Comparison of ENCODE assay signal across 1 cellular context in the genomic region with DNA sequence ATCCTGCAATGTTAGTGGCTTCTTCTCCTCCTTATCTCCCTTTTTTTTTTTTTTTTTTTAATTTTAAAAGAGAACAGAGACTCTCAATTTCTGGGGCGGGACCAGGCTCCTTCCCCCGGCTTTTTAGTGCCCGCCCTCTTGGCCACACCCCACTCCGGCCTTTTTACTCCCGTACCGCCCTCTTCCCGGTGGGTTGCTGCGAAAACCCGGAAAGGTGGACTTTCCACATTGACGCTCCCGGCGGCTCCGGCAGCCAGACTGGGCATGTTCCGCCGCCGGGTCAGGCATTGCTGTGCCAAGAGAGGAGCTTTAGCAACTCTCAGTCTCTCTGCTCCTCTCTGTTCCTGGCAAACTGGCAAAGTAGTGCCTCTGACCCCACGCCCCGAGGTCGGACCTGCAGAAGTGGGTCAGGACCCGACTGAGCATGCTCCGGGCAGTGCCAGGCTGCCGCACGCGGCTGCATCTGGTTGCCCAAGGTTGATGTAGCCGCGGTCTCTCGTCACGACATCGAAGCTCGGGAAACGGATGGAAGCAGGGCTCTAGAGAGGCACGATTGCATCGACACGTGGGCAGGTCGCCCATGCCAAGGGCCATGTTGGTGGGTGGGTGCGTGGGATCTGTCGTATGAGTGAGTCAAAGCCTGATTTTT.
A peak's percentile ranks its signal among the peaks of the same experiment; 100 is the strongest.
TF ChIP-seq lines count a peak whose summit lies in the region.

No MANE protein-coding gene starts in this region.

TF ChIP-seq in K562, 482 proteins besides CTCF, POLR2A, EP300 and RAD21 (continued from another document and continues in another):
- TF ChIP-seq, protein P1, sequence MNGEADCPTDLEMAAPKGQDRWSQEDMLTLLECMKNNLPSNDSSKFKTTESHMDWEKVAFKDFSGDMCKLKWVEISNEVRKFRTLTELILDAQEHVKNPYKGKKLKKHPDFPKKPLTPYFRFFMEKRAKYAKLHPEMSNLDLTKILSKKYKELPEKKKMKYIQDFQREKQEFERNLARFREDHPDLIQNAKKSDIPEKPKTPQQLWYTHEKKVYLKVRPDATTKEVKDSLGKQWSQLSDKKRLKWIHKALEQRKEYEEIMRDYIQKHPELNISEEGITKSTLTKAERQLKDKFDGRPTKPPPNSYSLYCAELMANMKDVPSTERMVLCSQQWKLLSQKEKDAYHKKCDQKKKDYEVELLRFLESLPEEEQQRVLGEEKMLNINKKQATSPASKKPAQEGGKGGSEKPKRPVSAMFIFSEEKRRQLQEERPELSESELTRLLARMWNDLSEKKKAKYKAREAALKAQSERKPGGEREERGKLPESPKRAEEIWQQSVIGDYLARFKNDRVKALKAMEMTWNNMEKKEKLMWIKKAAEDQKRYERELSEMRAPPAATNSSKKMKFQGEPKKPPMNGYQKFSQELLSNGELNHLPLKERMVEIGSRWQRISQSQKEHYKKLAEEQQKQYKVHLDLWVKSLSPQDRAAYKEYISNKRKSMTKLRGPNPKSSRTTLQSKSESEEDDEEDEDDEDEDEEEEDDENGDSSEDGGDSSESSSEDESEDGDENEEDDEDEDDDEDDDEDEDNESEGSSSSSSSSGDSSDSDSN (IDR thresholded peaks at IDR 0.05; ENCODE audit: borderline replicate concordance in 1 of 2, low read depth in 2 of 2, low read length in 2 of 2): peak in 1 of 2 experiments; percentile 75; a peak in 2 of 4 replicates
- TF ChIP-seq EWSR1 (IDR thresholded peaks at IDR 0.05; ENCODE audit: borderline replicate concordance, low read depth, partially characterized antibody) (no peak), ZFPM2 (CRISPR knock-in tag; IDR thresholded peaks at IDR 0.05) (no peak), ZNF384 (IDR thresholded peaks at IDR 0.05; ENCODE audit: low read depth, low read length) (peak; percentile 70), HDAC1 (IDR thresholded peaks at IDR 0.05) (0 out of 4 replicates have a peak, but pooled peaks of 1 of the 2 experiments have one; percentile 23), ATF1 (CRISPR knock-in tag; IDR thresholded peaks at IDR 0.05) (no peak), ATF1 (tag; IDR thresholded peaks at IDR 0.05) (peak; percentile 39; the same call in 1 of the 2 replicates), CXXC5 (CRISPR knock-in tag; IDR thresholded peaks at IDR 0.05) (peak; percentile 48), RCOR1 (IDR thresholded peaks at IDR 0.05; ENCODE audit: borderline replicate concordance in 1 of 2, low read depth in 2 of 2, low read length in 2 of 2) (peak in 1 of 2 experiments; percentile 46; a peak in 1 of 4 replicates), MTA1 (IDR thresholded peaks at IDR 0.05; ENCODE audit: borderline replicate concordance) (no peak), FOXM1 (IDR thresholded peaks at IDR 0.05; ENCODE audit: low read depth) (0 out of 2 replicates have a peak, but pooled peaks have one; percentile 42), FOXM1 (CRISPR knock-in tag; IDR thresholded peaks at IDR 0.05; ENCODE audit: low read depth) (0 out of 2 replicates have a peak, but pooled peaks have one; percentile 45), ESRRA (IDR thresholded peaks at IDR 0.05; ENCODE audit: borderline replicate concordance, low read depth) (0 out of 2 replicates have a peak, but pooled peaks have one; percentile 29), L3MBTL2 (IDR thresholded peaks at IDR 0.05) (peak; percentile 66), CTBP1 (IDR thresholded peaks at IDR 0.05; ENCODE audit: borderline replicate concordance) (peak; percentile 47; the same call in 1 of the 2 replicates), GABPA (tag; conservative IDR thresholded peaks at IDR 0.05; ENCODE audit: low read depth) (0 out of 2 replicates have a peak, but pooled peaks have one; percentile 18), KDM2B (CRISPR knock-in tag; IDR thresholded peaks at IDR 0.05) (0 out of 2 replicates have a peak, but pooled peaks have one; percentile 29), HNRNPLL (IDR thresholded peaks at IDR 0.05; ENCODE audit: low read depth, low read length, poor library complexity, severe bottlenecking) (peak; percentile 44), PURB (CRISPR knock-in tag; IDR thresholded peaks at IDR 0.05; ENCODE audit: low read depth) (no peak), XRCC5 (IDR thresholded peaks at IDR 0.05; ENCODE audit: low read depth, low read length) (peak; percentile 74; the same call in 1 of the 2 replicates), HCFC1 (IDR thresholded peaks at IDR 0.05; ENCODE audit: low read depth, low read length) (peak; percentile 29; the same call in 1 of the 2 replicates), MAZ (CRISPR knock-in tag; conservative IDR thresholded peaks at IDR 0.05 in 1 of 2, IDR thresholded peaks at IDR 0.05 in 1 of 2) (peak; percentile 86 to 95), BCOR (IDR thresholded peaks at IDR 0.05) (0 out of 2 replicates have a peak, but pooled peaks have one; percentile 18), YY1 (IDR thresholded peaks at IDR 0.05; ENCODE audit: borderline replicate concordance in 1 of 3, control insufficient read depth in 1 of 3, extremely low read depth in 1 of 3, insufficient read depth in 3 of 3, insufficient read length in 1 of 3, insufficient replicate concordance in 2 of 3, low read depth in 1 of 3, low read length in 2 of 3) (peak in 1 of 3 experiments; percentile 26), MTA2 (IDR thresholded peaks at IDR 0.05; ENCODE audit: low read depth) (no peak), NR2F6 (CRISPR knock-in tag; IDR thresholded peaks at IDR 0.05) (no peak), CBX2 (IDR thresholded peaks at IDR 0.05; ENCODE audit: insufficient read depth, low read length, poor library complexity, severe bottlenecking) (no peak), MTA3 (IDR thresholded peaks at IDR 0.05; ENCODE audit: borderline replicate concordance) (peak; percentile 52; the same call in 1 of the 2 replicates), NCOA4 (IDR thresholded peaks at IDR 0.05; ENCODE audit: partially characterized antibody) (no peak), NR2C2 (CRISPR knock-in tag; IDR thresholded peaks at IDR 0.05) (no peak), NR2C2 (tag; IDR thresholded peaks at IDR 0.05) (peak; percentile 48; the same call in 1 of the 2 replicates), NRF1 (conservative IDR thresholded peaks at IDR 0.05 in 1 of 2, IDR thresholded peaks at IDR 0.05 in 1 of 2) (peak; percentile 84 to 88), ETV1 (tag; conservative IDR thresholded peaks at IDR 0.05; ENCODE audit: low read depth) (0 out of 2 replicates have a peak, but pooled peaks have one; percentile 12), SP1 (CRISPR knock-in tag; IDR thresholded peaks at IDR 0.05) (peak; percentile 41; the same call in 1 of the 2 replicates), HNRNPL (IDR thresholded peaks at IDR 0.05; ENCODE audit: low read depth, low read length) (peak; percentile 73; the same call in 1 of the 2 replicates), JUND (IDR thresholded peaks at IDR 0.05; ENCODE audit: borderline replicate concordance, low read depth, low read length) (0 out of 2 replicates have a peak, but pooled peaks have one; percentile 14), JUND (tag; IDR thresholded peaks at IDR 0.05; ENCODE audit: borderline replicate concordance, low read depth, low read length) (no peak), KLF10 (CRISPR knock-in tag; IDR thresholded peaks at IDR 0.05) (no peak), CREB1 (IDR thresholded peaks at IDR 0.05) (no peak), CREB1 (CRISPR knock-in tag; IDR thresholded peaks at IDR 0.05) (0 out of 2 replicates have a peak, but pooled peaks have one; percentile 23), MYNN (IDR thresholded peaks at IDR 0.05) (0 out of 2 replicates have a peak, but pooled peaks have one; percentile 20), MYNN (CRISPR knock-in tag; IDR thresholded peaks at IDR 0.05) (no peak), RB1 (IDR thresholded peaks at IDR 0.05; ENCODE audit: low read depth) (peak; percentile 65; the same call in 1 of the 2 replicates)
- TF ChIP-seq, protein P2, sequence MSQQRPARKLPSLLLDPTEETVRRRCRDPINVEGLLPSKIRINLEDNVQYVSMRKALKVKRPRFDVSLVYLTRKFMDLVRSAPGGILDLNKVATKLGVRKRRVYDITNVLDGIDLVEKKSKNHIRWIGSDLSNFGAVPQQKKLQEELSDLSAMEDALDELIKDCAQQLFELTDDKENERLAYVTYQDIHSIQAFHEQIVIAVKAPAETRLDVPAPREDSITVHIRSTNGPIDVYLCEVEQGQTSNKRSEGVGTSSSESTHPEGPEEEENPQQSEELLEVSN (IDR thresholded peaks at IDR 0.05; ENCODE audit: borderline replicate concordance in 1 of 2, extremely low read depth in 1 of 2, insufficient read depth in 1 of 2, insufficient read length in 1 of 2, low read depth in 1 of 2, low read length in 1 of 2, poor library complexity in 1 of 2, severe bottlenecking in 1 of 2): peak; percentile 54 to 67
- TF ChIP-seq, protein P3, sequence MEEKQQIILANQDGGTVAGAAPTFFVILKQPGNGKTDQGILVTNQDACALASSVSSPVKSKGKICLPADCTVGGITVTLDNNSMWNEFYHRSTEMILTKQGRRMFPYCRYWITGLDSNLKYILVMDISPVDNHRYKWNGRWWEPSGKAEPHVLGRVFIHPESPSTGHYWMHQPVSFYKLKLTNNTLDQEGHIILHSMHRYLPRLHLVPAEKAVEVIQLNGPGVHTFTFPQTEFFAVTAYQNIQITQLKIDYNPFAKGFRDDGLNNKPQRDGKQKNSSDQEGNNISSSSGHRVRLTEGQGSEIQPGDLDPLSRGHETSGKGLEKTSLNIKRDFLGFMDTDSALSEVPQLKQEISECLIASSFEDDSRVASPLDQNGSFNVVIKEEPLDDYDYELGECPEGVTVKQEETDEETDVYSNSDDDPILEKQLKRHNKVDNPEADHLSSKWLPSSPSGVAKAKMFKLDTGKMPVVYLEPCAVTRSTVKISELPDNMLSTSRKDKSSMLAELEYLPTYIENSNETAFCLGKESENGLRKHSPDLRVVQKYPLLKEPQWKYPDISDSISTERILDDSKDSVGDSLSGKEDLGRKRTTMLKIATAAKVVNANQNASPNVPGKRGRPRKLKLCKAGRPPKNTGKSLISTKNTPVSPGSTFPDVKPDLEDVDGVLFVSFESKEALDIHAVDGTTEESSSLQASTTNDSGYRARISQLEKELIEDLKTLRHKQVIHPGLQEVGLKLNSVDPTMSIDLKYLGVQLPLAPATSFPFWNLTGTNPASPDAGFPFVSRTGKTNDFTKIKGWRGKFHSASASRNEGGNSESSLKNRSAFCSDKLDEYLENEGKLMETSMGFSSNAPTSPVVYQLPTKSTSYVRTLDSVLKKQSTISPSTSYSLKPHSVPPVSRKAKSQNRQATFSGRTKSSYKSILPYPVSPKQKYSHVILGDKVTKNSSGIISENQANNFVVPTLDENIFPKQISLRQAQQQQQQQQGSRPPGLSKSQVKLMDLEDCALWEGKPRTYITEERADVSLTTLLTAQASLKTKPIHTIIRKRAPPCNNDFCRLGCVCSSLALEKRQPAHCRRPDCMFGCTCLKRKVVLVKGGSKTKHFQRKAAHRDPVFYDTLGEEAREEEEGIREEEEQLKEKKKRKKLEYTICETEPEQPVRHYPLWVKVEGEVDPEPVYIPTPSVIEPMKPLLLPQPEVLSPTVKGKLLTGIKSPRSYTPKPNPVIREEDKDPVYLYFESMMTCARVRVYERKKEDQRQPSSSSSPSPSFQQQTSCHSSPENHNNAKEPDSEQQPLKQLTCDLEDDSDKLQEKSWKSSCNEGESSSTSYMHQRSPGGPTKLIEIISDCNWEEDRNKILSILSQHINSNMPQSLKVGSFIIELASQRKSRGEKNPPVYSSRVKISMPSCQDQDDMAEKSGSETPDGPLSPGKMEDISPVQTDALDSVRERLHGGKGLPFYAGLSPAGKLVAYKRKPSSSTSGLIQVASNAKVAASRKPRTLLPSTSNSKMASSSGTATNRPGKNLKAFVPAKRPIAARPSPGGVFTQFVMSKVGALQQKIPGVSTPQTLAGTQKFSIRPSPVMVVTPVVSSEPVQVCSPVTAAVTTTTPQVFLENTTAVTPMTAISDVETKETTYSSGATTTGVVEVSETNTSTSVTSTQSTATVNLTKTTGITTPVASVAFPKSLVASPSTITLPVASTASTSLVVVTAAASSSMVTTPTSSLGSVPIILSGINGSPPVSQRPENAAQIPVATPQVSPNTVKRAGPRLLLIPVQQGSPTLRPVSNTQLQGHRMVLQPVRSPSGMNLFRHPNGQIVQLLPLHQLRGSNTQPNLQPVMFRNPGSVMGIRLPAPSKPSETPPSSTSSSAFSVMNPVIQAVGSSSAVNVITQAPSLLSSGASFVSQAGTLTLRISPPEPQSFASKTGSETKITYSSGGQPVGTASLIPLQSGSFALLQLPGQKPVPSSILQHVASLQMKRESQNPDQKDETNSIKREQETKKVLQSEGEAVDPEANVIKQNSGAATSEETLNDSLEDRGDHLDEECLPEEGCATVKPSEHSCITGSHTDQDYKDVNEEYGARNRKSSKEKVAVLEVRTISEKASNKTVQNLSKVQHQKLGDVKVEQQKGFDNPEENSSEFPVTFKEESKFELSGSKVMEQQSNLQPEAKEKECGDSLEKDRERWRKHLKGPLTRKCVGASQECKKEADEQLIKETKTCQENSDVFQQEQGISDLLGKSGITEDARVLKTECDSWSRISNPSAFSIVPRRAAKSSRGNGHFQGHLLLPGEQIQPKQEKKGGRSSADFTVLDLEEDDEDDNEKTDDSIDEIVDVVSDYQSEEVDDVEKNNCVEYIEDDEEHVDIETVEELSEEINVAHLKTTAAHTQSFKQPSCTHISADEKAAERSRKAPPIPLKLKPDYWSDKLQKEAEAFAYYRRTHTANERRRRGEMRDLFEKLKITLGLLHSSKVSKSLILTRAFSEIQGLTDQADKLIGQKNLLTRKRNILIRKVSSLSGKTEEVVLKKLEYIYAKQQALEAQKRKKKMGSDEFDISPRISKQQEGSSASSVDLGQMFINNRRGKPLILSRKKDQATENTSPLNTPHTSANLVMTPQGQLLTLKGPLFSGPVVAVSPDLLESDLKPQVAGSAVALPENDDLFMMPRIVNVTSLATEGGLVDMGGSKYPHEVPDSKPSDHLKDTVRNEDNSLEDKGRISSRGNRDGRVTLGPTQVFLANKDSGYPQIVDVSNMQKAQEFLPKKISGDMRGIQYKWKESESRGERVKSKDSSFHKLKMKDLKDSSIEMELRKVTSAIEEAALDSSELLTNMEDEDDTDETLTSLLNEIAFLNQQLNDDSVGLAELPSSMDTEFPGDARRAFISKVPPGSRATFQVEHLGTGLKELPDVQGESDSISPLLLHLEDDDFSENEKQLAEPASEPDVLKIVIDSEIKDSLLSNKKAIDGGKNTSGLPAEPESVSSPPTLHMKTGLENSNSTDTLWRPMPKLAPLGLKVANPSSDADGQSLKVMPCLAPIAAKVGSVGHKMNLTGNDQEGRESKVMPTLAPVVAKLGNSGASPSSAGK (IDR thresholded peaks at IDR 0.05): peak; percentile 60
- TF ChIP-seq, protein P4, sequence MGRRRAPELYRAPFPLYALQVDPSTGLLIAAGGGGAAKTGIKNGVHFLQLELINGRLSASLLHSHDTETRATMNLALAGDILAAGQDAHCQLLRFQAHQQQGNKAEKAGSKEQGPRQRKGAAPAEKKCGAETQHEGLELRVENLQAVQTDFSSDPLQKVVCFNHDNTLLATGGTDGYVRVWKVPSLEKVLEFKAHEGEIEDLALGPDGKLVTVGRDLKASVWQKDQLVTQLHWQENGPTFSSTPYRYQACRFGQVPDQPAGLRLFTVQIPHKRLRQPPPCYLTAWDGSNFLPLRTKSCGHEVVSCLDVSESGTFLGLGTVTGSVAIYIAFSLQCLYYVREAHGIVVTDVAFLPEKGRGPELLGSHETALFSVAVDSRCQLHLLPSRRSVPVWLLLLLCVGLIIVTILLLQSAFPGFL (CRISPR knock-in tag; IDR thresholded peaks at IDR 0.05): 0 out of 2 replicates have a peak, but pooled peaks have one; percentile 55
- TF ChIP-seq, protein P5, sequence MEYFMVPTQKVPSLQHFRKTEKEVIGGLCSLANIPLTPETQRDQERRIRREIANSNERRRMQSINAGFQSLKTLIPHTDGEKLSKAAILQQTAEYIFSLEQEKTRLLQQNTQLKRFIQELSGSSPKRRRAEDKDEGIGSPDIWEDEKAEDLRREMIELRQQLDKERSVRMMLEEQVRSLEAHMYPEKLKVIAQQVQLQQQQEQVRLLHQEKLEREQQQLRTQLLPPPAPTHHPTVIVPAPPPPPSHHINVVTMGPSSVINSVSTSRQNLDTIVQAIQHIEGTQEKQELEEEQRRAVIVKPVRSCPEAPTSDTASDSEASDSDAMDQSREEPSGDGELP (CRISPR knock-in tag; IDR thresholded peaks at IDR 0.05; ENCODE audit: borderline replicate concordance): peak; percentile 57; the same call in 1 of the 2 replicates
